9 cellular contexts compared by ENCODE assay signal in genomic region chr4:37324526-37324925, GRCh38.
"Had no signal": no experiment of that assay in that cellular context is flagged by ENCODE, and none has a peak within 500 bp of the region (broad histone marks: within the 10 kb centered on the region; RNA-seq: fewer than 3 reads in every experiment).

No MANE protein-coding gene starts in this region.

- H3K4me1 Mint-ChIP-seq: activated naive CD4-positive, alpha-beta T cell treated with anti-CD3 and anti-CD28 coated beads, Interleukin-2, amount 50 U/mL, for 24 hours; central memory CD8-positive, alpha-beta T cell; natural killer cell had no signal

- H3K4me3 Mint-ChIP-seq: activated naive CD4-positive, alpha-beta T cell treated with anti-CD3 and anti-CD28 coated beads, Interleukin-2, amount 50 U/mL, for 24 hours; central memory CD8-positive, alpha-beta T cell; dendritic cell treated with granulocyte-macrophage colony-stimulating factor and Interleukin-4, amounts not matched to agents 40 ng/mL and 50 ng/mL, for 4 days; natural killer cell had no signal

- ATAC-seq: activated CD4-positive, CD25-positive, alpha-beta regulatory T cell treated with anti-CD3 and anti-CD28 coated beads, Interleukin-2, amount 50 U/mL, for 24 hours; natural killer cell had no signal

- H3K9me3 Mint-ChIP-seq: activated naive CD4-positive, alpha-beta T cell treated with anti-CD3 and anti-CD28 coated beads, Interleukin-2, amount 50 U/mL, for 24 hours had no signal

- DNase-seq: natural killer cell; sigmoid colon; stimulated activated CD4-positive, alpha-beta T cell treated with anti-CD3 and anti-CD28 coated beads, Interleukin-2, amount 100 ng/mL, for 24 hours; stimulated activated naive CD4-positive, alpha-beta T cell; upper lobe of left lung had no signal

- H3K27me3 Mint-ChIP-seq: dendritic cell treated with granulocyte-macrophage colony-stimulating factor and Interleukin-4, amounts not matched to agents 40 ng/mL and 50 ng/mL, for 4 days had no signal

- H3K36me3 Mint-ChIP-seq: activated naive CD4-positive, alpha-beta T cell treated with anti-CD3 and anti-CD28 coated beads, Interleukin-2, amount 50 U/mL, for 24 hours; natural killer cell had no signal

- H3K27ac Mint-ChIP-seq: activated naive CD4-positive, alpha-beta T cell treated with anti-CD3 and anti-CD28 coated beads, Interleukin-2, amount 50 U/mL, for 24 hours; dendritic cell treated with granulocyte-macrophage colony-stimulating factor and Interleukin-4, amounts not matched to agents 40 ng/mL and 50 ng/mL, for 4 days; natural killer cell had no signal
